9 cellular contexts compared by ENCODE assay signal in the genomic region with DNA sequence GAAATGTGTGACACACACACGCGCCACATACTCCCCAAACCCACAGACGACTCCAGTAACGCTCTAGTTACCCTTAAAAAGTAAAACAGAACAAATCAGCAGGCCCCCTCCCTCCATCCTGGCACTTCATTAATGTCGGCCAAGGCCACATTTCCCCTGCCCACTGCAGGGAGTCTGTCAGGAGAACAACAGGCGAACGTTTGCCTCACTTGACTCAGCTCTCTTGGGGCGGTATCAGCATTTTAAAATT. TPM values are rescaled to one million over a fixed set of nuclear protein-coding genes. Genes with fewer than 3 reads are reported as not detected.
DNase-seq lines count a peak whose midpoint lies in the region; ATAC-seq and TF ChIP-seq lines count a peak whose summit lies in the region.
"Had no signal": no experiment of that assay in that cellular context is flagged by ENCODE, and none has a peak within 500 bp of the region (broad histone marks: within the 10 kb centered on the region; RNA-seq: fewer than 3 reads in every experiment).

No MANE protein-coding gene starts in this region.

- peak overlapping the region; percentile 36 for H3K27ac Mint-ChIP-seq in endothelial cell (ENCODE audit: unreplicated experiment)

- H3K4me3 Mint-ChIP-seq in endothelial cell (ENCODE audit: unreplicated experiment) = peak overlapping the region; percentile 90

- no peak for TF ChIP-seq CTCF in endothelial cell (IDR thresholded peaks at IDR 0.05; ENCODE audit: unreplicated experiment)
- no peak for TF ChIP-seq CTCF in omental fat pad (IDR thresholded peaks at IDR 0.05)

- in situ Hi-C loops in KBM-7 (cut with MboI; ENCODE audit: low pct_unique_long_range_greater_than_20kb, low sequenced_read_pairs) = no loop called here

- intact Hi-C loops in left colon (cut with DNase I, micrococcal nuclease) = no loop called here

- peaks cover 9% of the 10 kb centered on the region for H3K27me3 Mint-ChIP-seq in endothelial cell (ENCODE audit: unreplicated experiment)

- peaks cover 17% of the 10 kb centered on the region for H3K4me1 Mint-ChIP-seq in endothelial cell (ENCODE audit: unreplicated experiment)

- H3K9me3 Mint-ChIP-seq in endothelial cell (ENCODE audit: unreplicated experiment) = no peaks in the 10 kb centered on the region

- ATAC-seq in GM19438 (IDR thresholded peaks at IDR 0.05; ENCODE audit: low read depth, unreplicated experiment) (peak; percentile 12), omental fat pad (ENCODE audit: low FRiP score) (peak; percentile 25), HG02973 (IDR thresholded peaks at IDR 0.05; ENCODE audit: unreplicated experiment) (no peak), left colon (no peak)

- H3K36me3 Mint-ChIP-seq in endothelial cell (ENCODE audit: low read depth, unreplicated experiment) = no peaks in the 10 kb centered on the region

- DNase-seq in KBM-7 (peak; percentile 8), endothelial cell (ENCODE audit: low spot score) (no peak), omental fat pad (ENCODE audit: low spot score) (no peak), NCI-H510A treated with DMSO at 0.1 percent for 48 hours (lab: John Stamatoyannopoulos, UW) (no peak), left colon (no peak), SK-N-DZ (ENCODE audit: low spot score) (no peak)

RNA-seq across cellular contexts. Expression of gene FHIP1A, which starts 0.7 kb away (rescaled TPM):
- total RNA-seq in endothelial cell (ENCODE audit: unreplicated experiment) (2.4 TPM), omental fat pad (10 to 100 TPM in 1 of 4 donors, 1 to 10 TPM in 2, under 1 TPM in 1; 0.32 to 29.1 (median 6.2) TPM), left colon (10 to 100 TPM; 32.1 to 33.6 TPM)
- 1.0 and 9.3 TPM in 2 replicates for polyA plus RNA-seq in SK-N-DZ (2014; cell fraction: cytosol; rRNA removed)
- polyA plus RNA-seq in SK-N-DZ (2014; cell fraction: nucleus; rRNA removed) = 2.3 and 2.7 TPM in 2 replicates
- total RNA-seq: activated CD8-positive, alpha-beta memory T cell treated with anti-CD3 and anti-CD28 coated beads for 36 hours had no signal

Comparison
In these comparisons a context has a peak if more than half of its experiments do, and no peak if none do; other contexts are left out.
1. ATAC-seq: peak in GM19438 (single experiment) and omental fat pad (single experiment); none in HG02973 (single experiment) and left colon (single experiment).